In the genomic region with DNA sequence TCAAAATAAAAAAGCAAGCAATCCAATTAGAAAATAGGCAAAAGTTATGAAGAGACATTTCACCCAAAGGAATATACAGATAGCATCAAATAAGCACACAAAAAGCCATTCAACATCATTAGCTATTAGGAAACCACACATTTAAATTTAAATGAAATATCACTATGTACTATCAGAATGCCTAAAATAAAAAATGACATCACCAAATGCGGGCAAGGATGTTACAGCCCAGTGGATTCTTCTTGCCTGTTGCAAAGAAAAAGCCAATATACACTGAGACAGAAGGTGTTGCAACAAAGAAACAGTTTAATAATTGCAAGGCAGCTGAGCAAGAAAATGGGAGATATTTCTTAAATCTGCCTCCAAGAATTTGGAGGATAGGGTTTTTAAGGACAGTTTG, we compare ENCODE assay signal across 37 cellular contexts.
"Had no signal": no experiment of that assay in that cellular context is flagged by ENCODE, and none has a peak within 500 bp of the region (broad histone marks: within the 10 kb centered on the region; RNA-seq: fewer than 3 reads in every experiment).

No MANE protein-coding gene starts in this region.

- H3K4me3 ChIP-seq: adrenal gland, body of pancreas, esophagus muscularis mucosa, gastrocnemius medialis, heart left ventricle had no signal

- H3K9me3 Mint-ChIP-seq: activated B cell treated with CpG ODN at 0.5 μM for 24 hours; activated CD8-positive, alpha-beta T cell treated with anti-CD3 and anti-CD28 coated beads for 36 hours; activated naive CD4-positive, alpha-beta T cell treated with anti-CD3 and anti-CD28 coated beads for 36 hours; activated naive CD4-positive, alpha-beta T cell treated with anti-CD3 and anti-CD28 coated beads, Interleukin-2, amount 50 U/mL, for 24 hours; activated naive CD8-positive, alpha-beta T cell treated with anti-CD3 and anti-CD28 coated beads for 36 hours; activated T-helper 1 cell treated with anti-CD3 and anti-CD28 coated beads, Interleukin-12 subunit alpha, Interleukin-12 subunit beta, Interleukin-2, Interleukin-4 antibody, amounts not matched to agents 30 ng/mL and 10 ng/mL and 1 ng/mL, durations not matched to agents 14 hours and 24 hours and 36 hours; activated T-helper 2 cell treated with anti-CD3 and anti-CD28 coated beads, Interferon-gamma antibody, Interleukin-2, Interleukin-4, amounts not matched to agents 10 μg/mL and 5 μg/mL and 100 μg/mL, durations not matched to agents 14 hours and 24 hours and 36 hours; effector memory CD8-positive, alpha-beta T cell; T-helper 2 cell treated with Interferon-gamma antibody and Interleukin-4, amounts not matched to agents 5 μg/mL and 100 μg/mL, for 36 hours had no signal

- H3K9me3 ChIP-seq: adrenal gland, body of pancreas, esophagus muscularis mucosa, gastrocnemius medialis, heart left ventricle had no signal

- FAIRE-seq: colon had no signal

- H3K4me1 Mint-ChIP-seq: activated B cell treated with CpG ODN at 0.5 μM for 24 hours; activated CD8-positive, alpha-beta memory T cell treated with anti-CD3 and anti-CD28 coated beads, Interleukin-2, amount 10 ng/mL, durations not matched to agents 7 days and 5 days; activated naive CD8-positive, alpha-beta T cell treated with anti-CD3 and anti-CD28 coated beads for 36 hours; activated naive CD8-positive, alpha-beta T cell treated with anti-CD3 and anti-CD28 coated beads, Interleukin-2, amount 50 U/mL, for 24 hours had no signal

- H3K4me1 ChIP-seq: adrenal gland, body of pancreas, esophagus muscularis mucosa, foreskin keratinocyte, gastrocnemius medialis, heart left ventricle had no signal

- ATAC-seq: activated CD4-positive, CD25-positive, alpha-beta regulatory T cell treated with anti-CD3 and anti-CD28 coated beads, Interleukin-2, amount 50 U/mL, for 24 hours; activated CD8-positive, alpha-beta memory T cell treated with anti-CD3 and anti-CD28 coated beads, Interleukin-2, amount 10 ng/mL, durations not matched to agents 7 days and 5 days; activated CD8-positive, alpha-beta T cell treated with anti-CD3 and anti-CD28 coated beads for 36 hours; activated naive CD8-positive, alpha-beta T cell treated with anti-CD3 and anti-CD28 coated beads, Interleukin-2, amount 50 U/mL, for 24 hours; body of pancreas; effector memory CD8-positive, alpha-beta T cell; foreskin keratinocyte; gastrocnemius medialis; heart left ventricle; T-helper 17 cell had no signal

- H3K27me3 ChIP-seq: adrenal gland, body of pancreas, esophagus muscularis mucosa, foreskin keratinocyte, gastrocnemius medialis, heart left ventricle had no signal

- H3K27ac ChIP-seq: adrenal gland, body of pancreas, esophagus muscularis mucosa, foreskin keratinocyte, gastrocnemius medialis, heart left ventricle, WERI-Rb-1 had no signal

- H3K4me3 Mint-ChIP-seq: activated B cell treated with CpG ODN at 0.5 μM for 24 hours; activated CD8-positive, alpha-beta memory T cell treated with anti-CD3 and anti-CD28 coated beads, Interleukin-2, amount 10 ng/mL, durations not matched to agents 7 days and 5 days; activated CD8-positive, alpha-beta T cell treated with anti-CD3 and anti-CD28 coated beads for 36 hours; activated naive CD4-positive, alpha-beta T cell treated with anti-CD3 and anti-CD28 coated beads for 36 hours; activated naive CD4-positive, alpha-beta T cell treated with anti-CD3 and anti-CD28 coated beads, Interleukin-2, amount 50 U/mL, for 24 hours; activated naive CD8-positive, alpha-beta T cell treated with anti-CD3 and anti-CD28 coated beads for 36 hours; activated naive CD8-positive, alpha-beta T cell treated with anti-CD3 and anti-CD28 coated beads, Interleukin-2, amount 50 U/mL, for 24 hours; activated T-helper 1 cell treated with anti-CD3 and anti-CD28 coated beads, Interleukin-12 subunit alpha, Interleukin-12 subunit beta, Interleukin-2, Interleukin-4 antibody, amounts not matched to agents 30 ng/mL and 10 ng/mL and 1 ng/mL, durations not matched to agents 14 hours and 24 hours and 36 hours; effector memory CD8-positive, alpha-beta T cell; T-helper 2 cell treated with Interferon-gamma antibody and Interleukin-4, amounts not matched to agents 5 μg/mL and 100 μg/mL, for 36 hours had no signal

- H3K36me3 ChIP-seq: adrenal gland, esophagus muscularis mucosa, gastrocnemius medialis, heart left ventricle, WERI-Rb-1 had no signal

- H3K36me3 Mint-ChIP-seq: activated CD8-positive, alpha-beta memory T cell treated with anti-CD3 and anti-CD28 coated beads, Interleukin-2, amount 10 ng/mL, durations not matched to agents 7 days and 5 days; activated naive CD4-positive, alpha-beta T cell treated with anti-CD3 and anti-CD28 coated beads, Interleukin-2, amount 50 U/mL, for 24 hours; activated naive CD8-positive, alpha-beta T cell treated with anti-CD3 and anti-CD28 coated beads for 36 hours had no signal

- DNase-seq: activated B cell treated with CpG ODN at 0.5 μM for 24 hours; activated CD4-positive, alpha-beta T cell treated with anti-CD3 and anti-CD28 coated beads for 48 hours; activated CD4-positive, alpha-beta T cell treated with anti-CD3 and anti-CD28 coated beads, Interleukin-2, amount 50 U/mL, for 1 hour; activated CD4-positive, alpha-beta T cell treated with anti-CD3 and anti-CD28 coated beads, Interleukin-2, amount 50 U/mL, for 48 hours; activated CD8-positive, alpha-beta memory T cell treated with anti-CD3 and anti-CD28 coated beads, Interleukin-2, amount 10 ng/mL, durations not matched to agents 7 days and 5 days; activated CD8-positive, alpha-beta memory T cell treated with anti-CD3 and anti-CD28 coated beads, Interleukin-2, amount 50 U/mL, for 4 hours; activated CD8-positive, alpha-beta T cell treated with anti-CD3 and anti-CD28 coated beads for 36 hours; activated effector memory CD4-positive, alpha-beta T cell treated with anti-CD3 and anti-CD28 coated beads, Interleukin-2, amount 50 U/mL, for 16 hours; activated naive CD4-positive, alpha-beta T cell treated with anti-CD3 and anti-CD28 coated beads for 36 hours; activated naive CD8-positive, alpha-beta T cell treated with anti-CD3 and anti-CD28 coated beads for 36 hours; activated naive CD8-positive, alpha-beta T cell treated with anti-CD3 and anti-CD28 coated beads, Interleukin-2, amount 50 U/mL, for 24 hours; activated T-cell treated with anti-CD3 and anti-CD28 coated beads, Interleukin-2, amount 50 U/mL, for 1 hour; activated T-cell treated with anti-CD3 and anti-CD28 coated beads, Interleukin-2, amount 50 U/mL, for 48 hours; adrenal gland; amygdala; aorta; body of pancreas; caudate nucleus; cortex of kidney; dermis blood vessel endothelial cell; effector CD4-positive, alpha-beta T cell; effector memory CD8-positive, alpha-beta T cell; erythroblast; foreskin keratinocyte; gastrocnemius medialis; glutamatergic neuron; heart left ventricle; T-helper 17 cell; T1000; WERI-Rb-1 had no signal

- H3K27ac Mint-ChIP-seq: activated B cell treated with CpG ODN at 0.5 μM for 24 hours; activated CD8-positive, alpha-beta memory T cell treated with anti-CD3 and anti-CD28 coated beads, Interleukin-2, amount 10 ng/mL, durations not matched to agents 7 days and 5 days; activated CD8-positive, alpha-beta T cell treated with anti-CD3 and anti-CD28 coated beads for 36 hours; activated naive CD4-positive, alpha-beta T cell treated with anti-CD3 and anti-CD28 coated beads for 36 hours; activated naive CD4-positive, alpha-beta T cell treated with anti-CD3 and anti-CD28 coated beads, Interleukin-2, amount 50 U/mL, for 24 hours; activated naive CD8-positive, alpha-beta T cell treated with anti-CD3 and anti-CD28 coated beads for 36 hours; activated naive CD8-positive, alpha-beta T cell treated with anti-CD3 and anti-CD28 coated beads, Interleukin-2, amount 50 U/mL, for 24 hours; activated T-helper 1 cell treated with anti-CD3 and anti-CD28 coated beads, Interleukin-12 subunit alpha, Interleukin-12 subunit beta, Interleukin-2, Interleukin-4 antibody, amounts not matched to agents 30 ng/mL and 10 ng/mL and 1 ng/mL, durations not matched to agents 14 hours and 24 hours and 36 hours; activated T-helper 2 cell treated with anti-CD3 and anti-CD28 coated beads, Interferon-gamma antibody, Interleukin-2, Interleukin-4, amounts not matched to agents 10 μg/mL and 5 μg/mL and 100 μg/mL, durations not matched to agents 14 hours and 24 hours and 36 hours; effector memory CD8-positive, alpha-beta T cell; T-helper 17 cell; T-helper 2 cell treated with Interferon-gamma antibody and Interleukin-4, amounts not matched to agents 5 μg/mL and 100 μg/mL, for 36 hours had no signal

- H3K27me3 Mint-ChIP-seq: activated B cell treated with CpG ODN at 0.5 μM for 24 hours; activated CD8-positive, alpha-beta memory T cell treated with anti-CD3 and anti-CD28 coated beads, Interleukin-2, amount 10 ng/mL, durations not matched to agents 7 days and 5 days; activated CD8-positive, alpha-beta T cell treated with anti-CD3 and anti-CD28 coated beads for 36 hours; activated naive CD4-positive, alpha-beta T cell treated with anti-CD3 and anti-CD28 coated beads, Interleukin-2, amount 50 U/mL, for 24 hours; activated naive CD8-positive, alpha-beta T cell treated with anti-CD3 and anti-CD28 coated beads for 36 hours; activated naive CD8-positive, alpha-beta T cell treated with anti-CD3 and anti-CD28 coated beads, Interleukin-2, amount 50 U/mL, for 24 hours; effector memory CD8-positive, alpha-beta T cell; T-helper 17 cell had no signal
